Comparison of ENCODE assay signal across 1 cellular context in genomic region chr19:12715102-12715501, GRCh38.
TF ChIP-seq lines count a peak whose summit lies in the region.

No MANE protein-coding gene starts in this region.

TF ChIP-seq in K562, 482 proteins besides CTCF, POLR2A, EP300 and RAD21:
- TF ChIP-seq POLR2G (IDR thresholded peaks at IDR 0.05; ENCODE audit: low read depth, low read length) (peak; percentile 50; the same call in 1 of the 2 replicates), ZC3H8 (IDR thresholded peaks at IDR 0.05) (no peak)
TF ChIP-seq in K562: peak in this region for 1.
